In the genomic region with DNA sequence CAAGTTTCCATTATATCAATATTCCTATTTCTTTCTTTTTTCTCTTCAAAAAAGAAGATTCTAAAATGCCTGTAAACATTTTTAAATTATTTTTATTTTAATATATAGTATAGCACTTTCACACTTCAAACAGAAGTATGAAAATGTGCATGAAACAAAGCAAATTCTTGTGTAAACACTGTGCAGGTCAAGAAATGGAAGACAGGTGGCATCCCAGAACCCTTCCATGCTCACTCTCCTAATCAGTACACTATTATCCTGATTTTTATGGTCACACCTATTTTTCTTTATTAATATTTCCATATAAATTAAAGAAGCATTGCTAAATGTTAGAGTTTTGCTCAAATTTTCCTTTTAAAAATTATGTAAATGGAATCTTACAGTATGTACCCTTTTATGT, we compare ENCODE assay signal across 21 cellular contexts.
DNase-seq lines count a peak whose midpoint lies in the region; ATAC-seq and TF ChIP-seq lines count a peak whose summit lies in the region.
"Had no signal": no experiment of that assay in that cellular context is flagged by ENCODE, and none has a peak within 500 bp of the region (broad histone marks: within the 10 kb centered on the region; RNA-seq: fewer than 3 reads in every experiment).

No MANE protein-coding gene starts in this region.

- no peaks in the 10 kb centered on the region for H3K9me3 ChIP-seq in psoas muscle
- H3K9me3 ChIP-seq: A549, transverse colon had no signal

- DNase-seq in NCI-H1105 treated with DMSO at 0.1 percent for 48 hours (lab: John Stamatoyannopoulos, UW) (peak; percentile 60), NCI-H1105 (lab: John Stamatoyannopoulos, UW) (no peak), NCI-H460 (ENCODE audit: extremely low read depth, low read depth) (peak; percentile 9), cerebellum (ENCODE audit: low spot score) (peak; percentile 7), psoas muscle (no peak), sciatic nerve (ENCODE audit: low spot score) (no peak), T-helper 9 cell (no peak)
- DNase-seq: activated CD4-positive, CD25-positive, alpha-beta regulatory T cell; activated gamma-delta T cell; CD4-positive, alpha-beta T cell; effector CD8-positive, alpha-beta T cell; hypothalamus; NCI-H510A treated with DMSO at 0.1 percent for 48 hours; nucleus accumbens; RPMI8226; T-helper 1 cell; transverse colon had no signal

- intact Hi-C loops in psoas muscle (cut with DNase I), result no loop called here
- intact Hi-C loops in sciatic nerve (cut with DNase I), result no loop called here

- no peaks in the 10 kb centered on the region for H3K36me3 ChIP-seq in psoas muscle (ENCODE audit: insufficient read depth in 1 of 2, low read depth in 1 of 2)
- H3K36me3 ChIP-seq: transverse colon had no signal

- H3K27ac ChIP-seq in psoas muscle, result no peak overlapping the region
- H3K27ac ChIP-seq: A549, skin epidermis, transverse colon had no signal

- H3K4me3 ChIP-seq in psoas muscle, result no peak overlapping the region
- H3K4me3 ChIP-seq: A549, GM12878, skin epidermis, transverse colon had no signal

- peak; percentile 9 for TF ChIP-seq CTCF in psoas muscle (IDR thresholded peaks at IDR 0.05)

- H3K4me1 ChIP-seq in psoas muscle, result no peaks in the 10 kb centered on the region
- H3K4me1 ChIP-seq: A549, transverse colon had no signal

- H3K27me3 ChIP-seq in psoas muscle (ENCODE audit: insufficient read depth in 3 of 3, low read length in 2 of 3), result no peaks in the 10 kb centered on the region
- H3K27me3 ChIP-seq: transverse colon had no signal

- ATAC-seq in psoas muscle, result no peak
- ATAC-seq in sciatic nerve, result no peak
- no peak for ATAC-seq in HG03045 (IDR thresholded peaks at IDR 0.05; ENCODE audit: unreplicated experiment)
- ATAC-seq: A549, GM12878 had no signal

Comparison
In these comparisons a context has a peak if more than half of its experiments do, and no peak if none do; other contexts are left out.
1. DNase-seq: peak in NCI-H1105 treated with DMSO at 0.1 percent for 48 hours (single experiment), NCI-H460 (single experiment) and cerebellum (single experiment); none in NCI-H1105 (single experiment), psoas muscle (0 of 2), sciatic nerve (single experiment) and T-helper 9 cell (single experiment).